Comparison of ENCODE assay signal across 10 cellular contexts in the genomic region with DNA sequence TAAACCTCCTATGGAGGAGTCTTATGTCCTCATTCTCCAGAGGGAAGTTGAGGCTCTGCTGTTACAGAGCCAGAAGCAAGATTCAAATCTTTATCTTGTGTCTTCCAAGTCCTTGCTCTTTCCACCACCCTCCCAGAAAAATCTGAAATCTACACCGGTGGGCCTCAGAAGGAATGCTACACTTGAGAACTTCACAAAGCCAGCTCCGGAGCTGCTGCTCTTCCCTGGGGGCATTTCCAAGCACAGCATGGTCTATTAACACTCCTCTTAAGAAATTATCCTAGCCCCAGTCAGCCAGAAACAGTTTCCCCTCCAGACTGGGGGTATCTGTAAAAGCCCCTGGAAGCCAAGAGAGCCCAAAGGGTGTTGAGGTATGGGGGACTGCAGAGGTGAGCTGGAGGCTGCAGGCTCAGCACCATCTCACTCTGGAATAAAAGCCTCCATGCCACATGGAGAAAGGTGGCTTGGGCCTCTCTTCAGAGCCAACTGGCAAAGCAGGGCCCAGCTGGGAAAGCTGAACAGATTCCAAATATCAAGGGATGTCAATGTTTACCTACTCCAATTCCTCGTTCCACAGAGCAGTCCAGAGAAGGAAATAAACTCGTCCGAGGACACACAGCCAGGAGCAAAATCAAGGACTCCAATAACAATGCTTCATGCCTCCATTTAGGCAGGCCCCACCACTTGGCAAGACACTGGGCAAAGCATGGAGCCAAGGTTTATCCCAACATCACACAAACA. TPM values are rescaled to one million over a fixed set of nuclear protein-coding genes. Genes with fewer than 3 reads are reported as not detected.
DNase-seq lines count a peak whose midpoint lies in the region; ATAC-seq, FAIRE-seq and TF ChIP-seq lines count a peak whose summit lies in the region.
"Had no signal": no experiment of that assay in that cellular context is flagged by ENCODE, and none has a peak within 500 bp of the region (broad histone marks: within the 10 kb centered on the region; RNA-seq: fewer than 3 reads in every experiment).

No MANE protein-coding gene starts in this region.

- in situ Hi-C loops in gastrocnemius medialis (cut with MboI; ENCODE audit: low sequenced_read_pairs in 4 of 4): no loop called here

- no peaks in the 10 kb centered on the region for H3K36me3 Mint-ChIP-seq in H9 (ENCODE audit: insufficient read depth in 1 of 3, low read depth in 3 of 3)

- H3K4me2 ChIP-seq in H9 (ENCODE audit: insufficient read depth, insufficient read length, low read length) (no peak overlapping the region), endothelial cell of umbilical vein (ENCODE audit: insufficient read depth, low read length) (no peak overlapping the region)

- H3K9me3 ChIP-seq in H9 (ENCODE audit: control insufficient read depth, low read depth, low read length): no peaks in the 10 kb centered on the region
- no peaks in the 10 kb centered on the region for H3K9me3 ChIP-seq in RWPE2 (ENCODE audit: severe bottlenecking)
- no peaks in the 10 kb centered on the region for H3K9me3 ChIP-seq in endothelial cell of umbilical vein (replicated peaks; ENCODE audit: control insufficient read depth, insufficient read depth, low read length)
- H3K9me3 ChIP-seq in gastrocnemius medialis: no peaks in the 10 kb centered on the region

- no peaks in the 10 kb centered on the region for H3K79me1 ChIP-seq in H9 (ENCODE audit: insufficient read depth, low read depth, low read length, poor library complexity, severe bottlenecking)

- no peak overlapping the region for H3K27ac ChIP-seq in H9 (ENCODE audit: insufficient read length, low read depth, low read length)
- peak overlapping the region; percentile 99 for H3K27ac ChIP-seq in RWPE2 (ENCODE audit: poor library complexity, severe bottlenecking)
- peak overlapping the region; percentile 10 for H3K27ac ChIP-seq in endothelial cell of umbilical vein (ENCODE audit: insufficient read depth, low read depth, low read length)
- H3K27ac ChIP-seq in gastrocnemius medialis: peak overlapping the region; percentile 89 to 98 (median 94)

- H4K5ac ChIP-seq in H9 (ENCODE audit: insufficient read length, low read depth, low read length): no peak overlapping the region

- POLR2A ChIA-PET in endothelial cell of umbilical vein (lab: Charles Lee): interaction anchor here (0.8 kb wide), 1 partner anchor 10 kb away, joined by 6 read pairs; a partner anchor contains a TSS

- H2BK12ac ChIP-seq in H9 (ENCODE audit: insufficient read length, low read depth, low read length): no peak overlapping the region

- peak; percentile 48 for FAIRE-seq in endothelial cell of umbilical vein (lab: Jason Lieb, UNC)
- FAIRE-seq: G401.6, islet of Langerhans had no signal

- H3K9ac ChIP-seq in H9 (ENCODE audit: extremely low read depth, insufficient read length, low read length): no peak overlapping the region
- no peak overlapping the region for H3K9ac ChIP-seq in endothelial cell of umbilical vein (replicated peaks; ENCODE audit: extremely low read depth, insufficient read depth, low read length)

- CTCF ChIA-PET in endothelial cell of umbilical vein (lab: Charles Lee): interaction anchor here (1.0 to 5.7 kb wide), 6 partner anchors 7 to 75 kb away, joined by 3 to 80 read pairs (median 6); no protein-coding TSS in a partner anchor

- dilution Hi-C loops in endothelial cell of umbilical vein (cut with MboI; ENCODE audit: extremely low pct_ligation_motif_present, low sequenced_read_pairs): no loop called here

- no peaks in the 10 kb centered on the region; a peak in 1 of 5 replicates for H3K9me3 Mint-ChIP-seq in H9

- BruUV-seq in endothelial cell of umbilical vein (replicated peaks; lab: Mats Ljungman, UMichigan): no TSS peak

- H3K56ac ChIP-seq in H9 (ENCODE audit: insufficient read length, low read depth, low read length): no peak overlapping the region

- H2BK15ac ChIP-seq in H9 (ENCODE audit: low read depth, low read length): no peak overlapping the region

- no peak overlapping the region for H2BK120ac ChIP-seq in H9 (ENCODE audit: low read depth, low read length, poor library complexity, severe bottlenecking)

- H3T11ph ChIP-seq in H9 (ENCODE audit: low read length): no peak overlapping the region

- no peak overlapping the region for H2AFZ ChIP-seq in H9 (ENCODE audit: low read length)
- no peak overlapping the region for H2AFZ ChIP-seq in endothelial cell of umbilical vein (ENCODE audit: low read depth, low read length)

- H3K4me1 ChIP-seq in H9 (ENCODE audit: insufficient read depth, low read length) (peaks cover 6% of the 10 kb centered on the region; the same call in 1 of the 2 replicates), RWPE2 (ENCODE audit: insufficient read depth, poor library complexity, severe bottlenecking) (peaks cover 95% of the 10 kb centered on the region), endothelial cell of umbilical vein (ENCODE audit: control insufficient read depth, extremely low read depth, insufficient read depth, low read length) (peaks cover 74% of the 10 kb centered on the region), gastrocnemius medialis (peaks cover 93 to 100% of the 10 kb centered on the region in 2 donors)

- H3K14ac ChIP-seq in H9 (ENCODE audit: insufficient read depth, low read length): no peak overlapping the region

- no peaks in the 10 kb centered on the region for H3K9me1 ChIP-seq in endothelial cell of umbilical vein (replicated peaks; ENCODE audit: control insufficient read depth, extremely low read depth, insufficient read depth, low read length)

- TF ChIP-seq CTCF in H9 (conservative IDR thresholded peaks at IDR 0.05): no peak
- no peak for TF ChIP-seq CTCF in RWPE2 (IDR thresholded peaks at IDR 0.05; ENCODE audit: poor library complexity, severe bottlenecking)
- TF ChIP-seq CTCF in endothelial cell of umbilical vein (IDR thresholded peaks at IDR 0.05; ENCODE audit: extremely low read depth in 1 of 2, insufficient read depth in 1 of 2, low read depth in 1 of 2, low read length in 2 of 2): no peak
- no peak for TF ChIP-seq CTCF in gastrocnemius medialis (IDR thresholded peaks at IDR 0.05 in 4 of 5, conservative IDR thresholded peaks at IDR 0.05 in 1 of 5)

- no peak overlapping the region for H3K18ac ChIP-seq in H9 (ENCODE audit: insufficient read length, low read depth, low read length)

- no peak overlapping the region for H2BK5ac ChIP-seq in H9 (ENCODE audit: insufficient read length, low read length)

- DNase-seq in H9: peak; percentile 27
- no peak for DNase-seq in RWPE2 (ENCODE audit: low spot score)
- DNase-seq in endothelial cell of umbilical vein (ENCODE audit: low read depth, low spot score): no peak
- no peak for DNase-seq in gastrocnemius medialis
- DNase-seq in middle frontal gyrus (ENCODE audit: extremely low spot score, low spot score): no peak
- no peak for DNase-seq in T-helper 1 cell

- peaks cover 42 to 50% of the 10 kb centered on the region in 2 experiments for H3K4me1 Mint-ChIP-seq in H9

- H3K27me3 ChIP-seq in H9 (ENCODE audit: insufficient read depth, low read length): no peaks in the 10 kb centered on the region
- no peaks in the 10 kb centered on the region for H3K27me3 ChIP-seq in RWPE2 (ENCODE audit: insufficient read depth, poor library complexity, severe bottlenecking)
- no peaks in the 10 kb centered on the region for H3K27me3 ChIP-seq in endothelial cell of umbilical vein (ENCODE audit: control insufficient read depth in 2 of 2, insufficient read depth in 2 of 2, low read length in 2 of 2)
- no peaks in the 10 kb centered on the region for H3K27me3 ChIP-seq in gastrocnemius medialis

- H3K23me2 ChIP-seq in H9 (ENCODE audit: insufficient read length, low read depth, low read length, poor library complexity, severe bottlenecking): no peaks in the 10 kb centered on the region

- peaks cover 4% of the 10 kb centered on the region; the same call in 1 of the 2 replicates for H3K79me2 ChIP-seq in H9 (ENCODE audit: insufficient read depth, low read length)
- H3K79me2 ChIP-seq in endothelial cell of umbilical vein (ENCODE audit: control insufficient read depth, insufficient read depth, low read length): peaks cover 91% of the 10 kb centered on the region

- H3K4me3 Mint-ChIP-seq in H9: no peak overlapping the region

- H3K4ac ChIP-seq in H9 (ENCODE audit: low read depth, low read length): no peak overlapping the region

- H2AK5ac ChIP-seq in H9 (ENCODE audit: insufficient read length, low read length): no peak overlapping the region

- ATAC-seq in RWPE2 (ENCODE audit: low read depth) (no peak), gastrocnemius medialis (no peak), HG03097 (IDR thresholded peaks at IDR 0.05; ENCODE audit: low FRiP score, unreplicated experiment) (no peak), HG02884 (IDR thresholded peaks at IDR 0.05; ENCODE audit: unreplicated experiment) (no peak)

- no CpG with 5 or more reads among the region's 5 CpGs for WGBS in H9 (ENCODE audit: extremely low coverage, insufficient read length, low lambda C conversion rate)

- TF ChIP-seq POLR2A in endothelial cell of umbilical vein (IDR thresholded peaks at IDR 0.05; ENCODE audit: low read depth, low read length): no peak
- TF ChIP-seq POLR2A in gastrocnemius medialis (IDR thresholded peaks at IDR 0.05): no peak

- no peak overlapping the region for H4K91ac ChIP-seq in H9 (ENCODE audit: insufficient read length, low read depth, low read length)

- H3K27me3 Mint-ChIP-seq in H9 (ENCODE audit: low read depth): no peaks in the 10 kb centered on the region

- intact Hi-C loops in endothelial cell of umbilical vein (cut with micrococcal nuclease): loop anchor here (5.0 kb wide), 1 partner anchor 38 kb away; a partner anchor contains a TSS
- intact Hi-C loops in gastrocnemius medialis (cut with DNase I; ENCODE audit: low total_unique reads): no loop called here

- no peak overlapping the region for H4K8ac ChIP-seq in H9 (replicated peaks; ENCODE audit: insufficient read length, low read depth, low read length)

- no peak overlapping the region for H3K23ac ChIP-seq in H9 (ENCODE audit: insufficient read length, low read depth, low read length)

- H3K27ac Mint-ChIP-seq in H9: no peak overlapping the region

- H4K20me1 ChIP-seq in H9 (ENCODE audit: control insufficient read depth, insufficient read depth, insufficient read length) (peaks cover 2% of the 10 kb centered on the region), endothelial cell of umbilical vein (replicated peaks; ENCODE audit: control insufficient read depth, extremely low read depth, insufficient read depth, low read length) (no peaks in the 10 kb centered on the region)

- no peak overlapping the region for H3K4me3 ChIP-seq in RWPE2 (ENCODE audit: severe bottlenecking)
- no peak overlapping the region for H3K4me3 ChIP-seq in endothelial cell of umbilical vein (replicated peaks in 1 of 3; ENCODE audit: insufficient read depth in 1 of 3, low read depth in 1 of 3, low read length in 3 of 3)
- H3K4me3 ChIP-seq in gastrocnemius medialis: no peak overlapping the region

- H3K36me3 ChIP-seq in RWPE2 (ENCODE audit: low read depth) (peaks cover 24% of the 10 kb centered on the region), endothelial cell of umbilical vein (ENCODE audit: control insufficient read depth in 2 of 2, extremely low read depth in 1 of 2, insufficient read depth in 2 of 2, low read length in 2 of 2) (no peaks in the 10 kb centered on the region), gastrocnemius medialis (no peaks in the 10 kb centered on the region)

- no peak overlapping the region for H2BK20ac ChIP-seq in H9 (ENCODE audit: low read depth, low read length, poor library complexity, severe bottlenecking)

RNA-seq across cellular contexts. Expression of a gene that starts 36.1 kb away (rescaled TPM):
- 56.1 and 58.0 TPM in 2 replicates for total RNA-seq in H9 (2021)
- 82.4 and 82.6 TPM in 2 replicates for total RNA-seq in endothelial cell of umbilical vein
- polyA plus RNA-seq in endothelial cell of umbilical vein: 25.8 and 29.8 TPM in 2 replicates
- polyA plus RNA-seq in endothelial cell of umbilical vein (2011; cell fraction: cytosol; rRNA removed): 33.5 and 34.9 TPM in 2 replicates
- polyA plus RNA-seq in endothelial cell of umbilical vein (2011; cell fraction: nucleus; rRNA removed): 21.7 and 25.2 TPM in 2 replicates
- 48.9 and 63.0 TPM in 2 replicates for polyA plus RNA-seq in endothelial cell of umbilical vein (2012)
- polyA minus RNA-seq in endothelial cell of umbilical vein: 27.9 and 28.4 TPM in 2 replicates
- polyA minus RNA-seq in endothelial cell of umbilical vein (2011; cell fraction: cytosol; rRNA and poly(A)+ RNA removed): 12.2 TPM
- polyA minus RNA-seq in endothelial cell of umbilical vein (2011; cell fraction: nucleus; rRNA and poly(A)+ RNA removed): 9.1 and 12.8 TPM in 2 replicates
- 10 to 100 TPM in 1 of 4 donors, 1 to 10 TPM in 3; 7.6 to 18.5 (median 8.8) TPM for total RNA-seq in gastrocnemius medialis
